Comparison of ENCODE assay signal across 27 cellular contexts in genomic region chr12:93104535-93104934, GRCh38.
"Had no signal": no experiment of that assay in that cellular context is flagged by ENCODE, and none has a peak within 500 bp of the region (broad histone marks: within the 10 kb centered on the region; RNA-seq: fewer than 3 reads in every experiment).

No MANE protein-coding gene starts in this region.

- H3K27me3 ChIP-seq: dorsolateral prefrontal cortex, foreskin keratinocyte, heart right ventricle, left lung had no signal

- H3K27ac Mint-ChIP-seq: effector memory CD8-positive, alpha-beta T cell; endodermal cell; mesothelial cell of epicardium; naive B cell had no signal

- ATAC-seq: effector memory CD8-positive, alpha-beta T cell; esophagus mucosa; foreskin keratinocyte; heart right ventricle; left cardiac atrium; left lung; left ventricle myocardium superior; lower lobe of right lung; mucosa of descending colon had no signal

- H3K4me1 ChIP-seq: foreskin keratinocyte, left lung, lower lobe of right lung had no signal

- H3K4me3 ChIP-seq: coronary artery, dorsolateral prefrontal cortex, heart right ventricle, left lung, lower lobe of right lung, mucosa of descending colon had no signal

- H3K9me3 Mint-ChIP-seq: effector memory CD8-positive, alpha-beta T cell; endodermal cell; mesothelial cell of epicardium; naive B cell had no signal

- H3K36me3 Mint-ChIP-seq: mesothelial cell of epicardium, naive B cell had no signal

- H3K27me3 Mint-ChIP-seq: naive B cell had no signal

- H3K4me3 Mint-ChIP-seq: effector memory CD8-positive, alpha-beta T cell; endodermal cell; mesothelial cell of epicardium; naive B cell had no signal

- H3K9me3 ChIP-seq: heart right ventricle, left lung, lower lobe of right lung, mucosa of descending colon had no signal

- H3K36me3 ChIP-seq: heart right ventricle, left lung, lower lobe of right lung had no signal

- FAIRE-seq: colon, endometrium, frontal cortex, islet of Langerhans, keratinocyte had no signal

- DNase-seq: dermis blood vessel endothelial cell; dorsolateral prefrontal cortex; effector CD8-positive, alpha-beta T cell; effector memory CD8-positive, alpha-beta T cell; endodermal cell; erythroblast; foreskin keratinocyte; glutamatergic neuron; head of caudate nucleus; heart right ventricle; hippocampal formation; left cardiac atrium; left lung; left ventricle myocardium superior; lower lobe of right lung; mesenchymal stem cell; mucosa of descending colon; naive B cell had no signal

- H3K4me1 Mint-ChIP-seq: naive B cell had no signal

- H3K27ac ChIP-seq: coronary artery, dorsolateral prefrontal cortex, epithelial cell of prostate, foreskin keratinocyte, heart right ventricle, left lung, lower lobe of right lung had no signal
